In the genomic region with DNA sequence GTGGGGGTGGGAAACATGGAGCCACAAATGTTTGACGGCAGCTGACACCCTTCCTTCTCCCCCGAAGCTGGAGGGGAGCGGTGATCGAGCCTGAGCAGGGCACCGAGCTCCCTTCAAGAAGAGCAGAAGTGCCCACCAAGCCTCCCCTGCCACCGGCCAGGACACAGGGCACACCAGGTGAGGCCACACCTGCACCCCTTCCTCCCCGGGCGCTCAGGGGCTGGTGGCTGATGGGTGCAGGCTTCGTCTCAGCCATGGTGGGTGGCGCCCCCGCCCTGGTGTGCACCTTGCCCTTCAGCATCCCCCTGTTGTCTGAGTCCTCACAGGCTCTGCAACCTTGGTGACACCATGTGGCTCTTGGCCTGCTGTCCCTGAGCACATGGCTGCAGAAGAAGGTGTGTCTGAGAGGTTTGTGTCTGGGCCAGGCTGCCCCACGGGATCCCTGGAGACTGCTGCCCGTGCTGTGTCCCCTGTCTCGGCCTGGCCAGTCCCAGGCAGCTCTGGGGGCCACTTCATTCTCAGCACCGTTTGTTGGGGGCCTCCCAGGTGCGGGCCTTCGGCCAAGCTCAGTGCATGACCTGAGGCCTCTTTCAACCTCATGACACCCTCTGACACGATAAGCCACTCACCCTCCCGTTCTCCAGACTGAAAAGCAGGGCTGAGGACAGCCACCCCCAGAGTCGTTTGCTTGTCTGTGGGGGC, we compare ENCODE assay signal across 1 cellular context.
TF ChIP-seq lines count a peak whose summit lies in the region.

No MANE protein-coding gene starts in this region.

TF ChIP-seq in K562, 482 proteins besides CTCF, POLR2A, EP300 and RAD21:
- TF ChIP-seq POLR2G (IDR thresholded peaks at IDR 0.05; ENCODE audit: low read depth, low read length) (peak; percentile 28; the same call in 1 of the 2 replicates), GTF2A2 (tag; IDR thresholded peaks at IDR 0.05) (no peak), RBFOX2 (IDR thresholded peaks at IDR 0.05; ENCODE audit: low read depth, low read length) (0 out of 2 replicates have a peak, but pooled peaks have one; percentile 12)
TF ChIP-seq in K562: peak in this region for 2.
